ENCODE assay signal across 10 cellular contexts in genomic region chr12:607541-608001, GRCh38. TPM values are rescaled to one million over a fixed set of nuclear protein-coding genes. Genes with fewer than 3 reads are reported as not detected.
DNase-seq lines count a peak whose midpoint lies in the region; ATAC-seq and TF ChIP-seq lines count a peak whose summit lies in the region.
"Had no signal": no experiment of that assay in that cellular context is flagged by ENCODE, and none has a peak within 500 bp of the region (broad histone marks: within the 10 kb centered on the region; RNA-seq: fewer than 3 reads in every experiment).

No MANE protein-coding gene starts in this region.

- no peaks in the 10 kb centered on the region for H3K27me3 ChIP-seq in upper lobe of left lung

- H3K27ac Mint-ChIP-seq in activated naive CD8-positive, alpha-beta T cell treated with anti-CD3 and anti-CD28 coated beads, Interleukin-2, amount 10 ng/mL, durations not matched to agents 7 days and 5 days, result peak overlapping the region; percentile 76
- no peak overlapping the region for H3K27ac Mint-ChIP-seq in activated naive CD8-positive, alpha-beta T cell treated with anti-CD3 and anti-CD28 coated beads, Interleukin-2, amount 50 U/mL, for 24 hours
- peak overlapping the region; percentile 60 for H3K27ac Mint-ChIP-seq in dendritic cell treated with granulocyte-macrophage colony-stimulating factor and Interleukin-4, amounts not matched to agents 40 ng/mL and 50 ng/mL, for 4 days
- H3K27ac Mint-ChIP-seq: activated CD4-positive, alpha-beta T cell treated with anti-CD3 and anti-CD28 coated beads for 36 hours had no signal

- no peak for DNase-seq in activated naive CD8-positive, alpha-beta T cell treated with anti-CD3 and anti-CD28 coated beads, Interleukin-2, amount 10 ng/mL, durations not matched to agents 7 days and 5 days
- DNase-seq in activated naive CD8-positive, alpha-beta T cell treated with anti-CD3 and anti-CD28 coated beads, Interleukin-2, amount 50 U/mL, for 24 hours, result no peak
- DNase-seq in left lobe of liver (ENCODE audit: low spot score) (no peak), upper lobe of left lung (peak in 1 of 2 donors; percentile 80), NCI-H345 treated with DMSO at 0.1 percent for 48 hours (lab: John Stamatoyannopoulos, UW; ENCODE audit: unreplicated experiment) (no peak), GM19240 (ENCODE audit: insufficient read length, low spot score) (no peak), DMS 273 (lab: John Stamatoyannopoulos, UW; ENCODE audit: unreplicated experiment) (no peak)
- DNase-seq: activated CD4-positive, alpha-beta T cell treated with anti-CD3 and anti-CD28 coated beads for 36 hours; NCI-H1092 had no signal

- H3K4me1 ChIP-seq in upper lobe of left lung, result peaks cover 31 to 40% (median 34%) of the 10 kb centered on the region in 4 donors

- no peak for TF ChIP-seq POLR2A in upper lobe of left lung (IDR thresholded peaks at IDR 0.05)

- WGBS in upper lobe of left lung, 2 donors, result 14 to 16% methylated on average over 4 to 5 of the region's 5 CpGs

- H3K4me3 ChIP-seq in upper lobe of left lung, result no peak overlapping the region

- H3K4me1 Mint-ChIP-seq in activated naive CD8-positive, alpha-beta T cell treated with anti-CD3 and anti-CD28 coated beads, Interleukin-2, amount 10 ng/mL, durations not matched to agents 7 days and 5 days, result peaks cover 33% of the 10 kb centered on the region
- H3K4me1 Mint-ChIP-seq in activated naive CD8-positive, alpha-beta T cell treated with anti-CD3 and anti-CD28 coated beads, Interleukin-2, amount 50 U/mL, for 24 hours, result peaks cover 29% of the 10 kb centered on the region
- H3K4me1 Mint-ChIP-seq in dendritic cell treated with granulocyte-macrophage colony-stimulating factor and Interleukin-4, amounts not matched to agents 40 ng/mL and 50 ng/mL, for 4 days (ENCODE audit: low read depth), result peaks cover 64% of the 10 kb centered on the region

- peak; percentile 66 for ATAC-seq in activated naive CD8-positive, alpha-beta T cell treated with anti-CD3 and anti-CD28 coated beads, Interleukin-2, amount 10 ng/mL, durations not matched to agents 7 days and 5 days (ENCODE audit: low read depth)
- ATAC-seq in activated naive CD8-positive, alpha-beta T cell treated with anti-CD3 and anti-CD28 coated beads, Interleukin-2, amount 50 U/mL, for 24 hours, result no peak
- ATAC-seq in left lobe of liver (peak; percentile 31), upper lobe of left lung (ENCODE audit: low FRiP score in 2 of 2) (peak in 1 of 2 donors; percentile 83)
- ATAC-seq: activated CD4-positive, alpha-beta T cell treated with anti-CD3 and anti-CD28 coated beads for 36 hours had no signal

- H3K9me3 ChIP-seq in upper lobe of left lung, result no peaks in the 10 kb centered on the region

- no peaks in the 10 kb centered on the region for H3K36me3 ChIP-seq in upper lobe of left lung

- H3K4me3 Mint-ChIP-seq in activated naive CD8-positive, alpha-beta T cell treated with anti-CD3 and anti-CD28 coated beads, Interleukin-2, amount 10 ng/mL, durations not matched to agents 7 days and 5 days, result peak overlapping the region; percentile 61
- no peak overlapping the region for H3K4me3 Mint-ChIP-seq in activated naive CD8-positive, alpha-beta T cell treated with anti-CD3 and anti-CD28 coated beads, Interleukin-2, amount 50 U/mL, for 24 hours
- H3K4me3 Mint-ChIP-seq in dendritic cell treated with granulocyte-macrophage colony-stimulating factor and Interleukin-4, amounts not matched to agents 40 ng/mL and 50 ng/mL, for 4 days, result no peak overlapping the region
- H3K4me3 Mint-ChIP-seq: activated CD4-positive, alpha-beta T cell treated with anti-CD3 and anti-CD28 coated beads for 36 hours had no signal

- TF ChIP-seq EP300 in upper lobe of left lung (IDR thresholded peaks at IDR 0.05), result no peak

- no peaks in the 10 kb centered on the region for H3K9me3 Mint-ChIP-seq in activated naive CD8-positive, alpha-beta T cell treated with anti-CD3 and anti-CD28 coated beads, Interleukin-2, amount 10 ng/mL, durations not matched to agents 7 days and 5 days
- no peaks in the 10 kb centered on the region for H3K9me3 Mint-ChIP-seq in activated naive CD8-positive, alpha-beta T cell treated with anti-CD3 and anti-CD28 coated beads, Interleukin-2, amount 50 U/mL, for 24 hours
- H3K9me3 Mint-ChIP-seq in dendritic cell treated with granulocyte-macrophage colony-stimulating factor and Interleukin-4, amounts not matched to agents 40 ng/mL and 50 ng/mL, for 4 days, result no peaks in the 10 kb centered on the region

- H3K27ac ChIP-seq in upper lobe of left lung, result peak overlapping the region; percentile 43 to 67 (median 53)

- H3K36me3 Mint-ChIP-seq in activated naive CD8-positive, alpha-beta T cell treated with anti-CD3 and anti-CD28 coated beads, Interleukin-2, amount 10 ng/mL, durations not matched to agents 7 days and 5 days, result no peaks in the 10 kb centered on the region
- peaks cover 2% of the 10 kb centered on the region for H3K36me3 Mint-ChIP-seq in activated naive CD8-positive, alpha-beta T cell treated with anti-CD3 and anti-CD28 coated beads, Interleukin-2, amount 50 U/mL, for 24 hours (ENCODE audit: low read depth)
- no peaks in the 10 kb centered on the region for H3K36me3 Mint-ChIP-seq in dendritic cell treated with granulocyte-macrophage colony-stimulating factor and Interleukin-4, amounts not matched to agents 40 ng/mL and 50 ng/mL, for 4 days (ENCODE audit: low read depth)

- intact Hi-C loops in dendritic cell treated with granulocyte-macrophage colony-stimulating factor and Interleukin-4, amounts not matched to agents 40 ng/mL and 50 ng/mL, for 4 days (cut with micrococcal nuclease), result no loop called here

- TF ChIP-seq CTCF in upper lobe of left lung (IDR thresholded peaks at IDR 0.05), result no peak

- H3K27me3 Mint-ChIP-seq in activated naive CD8-positive, alpha-beta T cell treated with anti-CD3 and anti-CD28 coated beads, Interleukin-2, amount 10 ng/mL, durations not matched to agents 7 days and 5 days, result no peaks in the 10 kb centered on the region
- no peaks in the 10 kb centered on the region for H3K27me3 Mint-ChIP-seq in activated naive CD8-positive, alpha-beta T cell treated with anti-CD3 and anti-CD28 coated beads, Interleukin-2, amount 50 U/mL, for 24 hours
- H3K27me3 Mint-ChIP-seq in dendritic cell treated with granulocyte-macrophage colony-stimulating factor and Interleukin-4, amounts not matched to agents 40 ng/mL and 50 ng/mL, for 4 days, result no peaks in the 10 kb centered on the region
- H3K27me3 Mint-ChIP-seq: activated CD4-positive, alpha-beta T cell treated with anti-CD3 and anti-CD28 coated beads for 36 hours had no signal

- POLR2A ChIA-PET in activated naive CD8-positive, alpha-beta T cell treated with anti-CD3 and anti-CD28 coated beads, Interleukin-2, amount 10 ng/mL, durations not matched to agents 7 days and 5 days (lab: Charles Lee), result interaction anchor here (0.5 to 1.8 kb wide), 6 partner anchors 32 to 342 kb away, joined by 3 to 8 read pairs (median 4); partner anchors contain the start of genes RAD52 and WNK1

RNA-seq across cellular contexts. Expression of gene NINJ2, which starts 55.7 kb away (rescaled TPM):
- total RNA-seq in activated naive CD8-positive, alpha-beta T cell treated with anti-CD3 and anti-CD28 coated beads, Interleukin-2, amount 10 ng/mL, durations not matched to agents 7 days and 5 days, result 1 to 10 TPM; 5.4 to 7.8 TPM
- total RNA-seq in left lobe of liver (16.1 TPM), upper lobe of left lung (10 to 100 TPM; 15.6 to 73.3 (median 36.2) TPM)
